Comparison of ENCODE assay signal across 9 cellular contexts in the genomic region with DNA sequence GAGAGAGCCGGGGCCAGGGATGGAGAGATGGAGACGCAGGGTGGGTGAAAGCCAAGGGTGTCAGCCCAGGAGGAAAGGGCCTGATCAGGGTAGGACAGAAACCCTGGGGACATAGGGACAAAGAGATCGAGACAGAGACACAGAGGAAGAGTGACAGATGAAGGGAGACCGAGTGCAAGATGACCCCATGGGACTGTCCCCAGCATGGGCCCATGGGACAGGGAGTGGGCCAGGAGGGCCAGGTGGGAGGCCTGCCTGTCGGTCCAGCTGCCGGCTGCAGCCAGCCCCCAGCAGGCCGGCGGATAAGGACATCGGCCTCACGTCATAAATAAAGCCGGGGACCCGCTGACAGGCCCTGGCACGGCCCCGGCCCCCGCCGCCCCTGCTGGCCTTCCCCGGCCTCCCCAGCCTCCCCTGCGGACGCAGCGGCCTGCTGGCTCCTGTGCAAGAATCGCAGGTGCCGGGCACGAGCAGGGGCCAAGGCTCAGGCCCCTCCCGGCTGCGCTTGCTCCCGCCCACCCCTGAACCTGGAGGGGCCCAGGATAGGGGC. TPM values are rescaled to one million over a fixed set of nuclear protein-coding genes. Genes with fewer than 3 reads are reported as not detected.
DNase-seq lines count a peak whose midpoint lies in the region; ATAC-seq and TF ChIP-seq lines count a peak whose summit lies in the region.
"Had no signal": no experiment of that assay in that cellular context is flagged by ENCODE, and none has a peak within 500 bp of the region (broad histone marks: within the 10 kb centered on the region; RNA-seq: fewer than 3 reads in every experiment).

No MANE protein-coding gene starts in this region.

- H3K36me3 Mint-ChIP-seq in activated T-cell treated with anti-CD3 and anti-CD28 coated beads, Interleukin-2, amount 50 U/mL, for 72 hours (ENCODE audit: insufficient read depth in 2 of 2) = peaks cover 0 to 2% of the 10 kb centered on the region in 2 donors
- peaks cover under 1% of the 10 kb centered on the region for H3K36me3 Mint-ChIP-seq in activated naive CD8-positive, alpha-beta T cell
- H3K36me3 Mint-ChIP-seq in immature natural killer cell = no peaks in the 10 kb centered on the region

- H3K27me3 Mint-ChIP-seq in activated T-cell treated with anti-CD3 and anti-CD28 coated beads, Interleukin-2, amount 50 U/mL, for 72 hours (ENCODE audit: low read depth) = peaks cover 11% of the 10 kb centered on the region
- H3K27me3 Mint-ChIP-seq in activated naive CD8-positive, alpha-beta T cell = no peaks in the 10 kb centered on the region
- peaks cover 2 to 6% (median 4%) of the 10 kb centered on the region in 3 donors for H3K27me3 Mint-ChIP-seq in immature natural killer cell (ENCODE audit: low read depth in 3 of 3)

- H3K27ac ChIP-seq in thoracic aorta = no peak overlapping the region

- H3K27me3 ChIP-seq in thoracic aorta (replicated peaks; ENCODE audit: insufficient read depth) = no peaks in the 10 kb centered on the region

- peak overlapping the region; percentile 74 to 87 for H3K4me3 Mint-ChIP-seq in activated T-cell treated with anti-CD3 and anti-CD28 coated beads, Interleukin-2, amount 50 U/mL, for 72 hours
- peak overlapping the region; percentile 83 for H3K4me3 Mint-ChIP-seq in activated naive CD8-positive, alpha-beta T cell
- peak overlapping the region; percentile 79 to 86 (median 85) for H3K4me3 Mint-ChIP-seq in immature natural killer cell

- no peaks in the 10 kb centered on the region for H3K9me3 Mint-ChIP-seq in activated T-cell treated with anti-CD3 and anti-CD28 coated beads, Interleukin-2, amount 50 U/mL, for 72 hours
- no peaks in the 10 kb centered on the region for H3K9me3 Mint-ChIP-seq in activated naive CD8-positive, alpha-beta T cell (ENCODE audit: low read depth)
- peaks cover 0 to 1% (median 0%) of the 10 kb centered on the region in 6 donors for H3K9me3 Mint-ChIP-seq in immature natural killer cell

- no peaks in the 10 kb centered on the region for H3K9me3 ChIP-seq in thoracic aorta

- peaks cover 12 to 19% of the 10 kb centered on the region in 2 donors for H3K4me1 ChIP-seq in thoracic aorta (ENCODE audit: control insufficient read depth in 1 of 2, low read depth in 2 of 2)

- TF ChIP-seq CTCF in thoracic aorta (IDR thresholded peaks at IDR 0.05) = no peak

- H3K27ac Mint-ChIP-seq in activated T-cell treated with anti-CD3 and anti-CD28 coated beads, Interleukin-2, amount 50 U/mL, for 72 hours = no peak overlapping the region
- H3K27ac Mint-ChIP-seq in activated naive CD8-positive, alpha-beta T cell = peak overlapping the region; percentile 68
- H3K27ac Mint-ChIP-seq in immature natural killer cell = peak overlapping the region in 3 of 6 donors; percentile 78 to 86 (median 85)

- peak overlapping the region; percentile 74 for H3K4me3 ChIP-seq in thoracic aorta
- H3K4me3 ChIP-seq: lung had no signal

- H3K4me1 Mint-ChIP-seq in activated T-cell treated with anti-CD3 and anti-CD28 coated beads, Interleukin-2, amount 50 U/mL, for 72 hours (ENCODE audit: low read depth) = peaks cover 35% of the 10 kb centered on the region
- H3K4me1 Mint-ChIP-seq in activated naive CD8-positive, alpha-beta T cell (ENCODE audit: low read depth) = peaks cover 16% of the 10 kb centered on the region
- peaks cover 21 to 30% of the 10 kb centered on the region in 2 donors for H3K4me1 Mint-ChIP-seq in immature natural killer cell

- no peak for DNase-seq in activated T-cell treated with anti-CD3 and anti-CD28 coated beads, Interleukin-2, amount 50 U/mL, for 72 hours
- no peak for DNase-seq in activated T-cell treated with anti-CD3 and anti-CD28 coated beads, Interleukin-2, amount 50 U/mL, for 1 hour
- DNase-seq in immature natural killer cell (no peak), thoracic aorta (ENCODE audit: low spot score) (no peak), UCSD-AML1 (lab: John Stamatoyannopoulos, UW; ENCODE audit: unreplicated experiment) (no peak), NCI-H2171 (lab: John Stamatoyannopoulos, UW) (no peak)

- ATAC-seq in activated T-cell treated with anti-CD3 and anti-CD28 coated beads, Interleukin-2, amount 50 U/mL, for 72 hours (replicated peaks in 1 of 2) = peak in 1 of 2 donors; percentile 4
- ATAC-seq in thoracic aorta (ENCODE audit: insufficient number of reproducible peaks, low FRiP score, low read depth) = no peak
- no peak for ATAC-seq in HG03565 (IDR thresholded peaks at IDR 0.05; ENCODE audit: unreplicated experiment)

- peaks cover 8% of the 10 kb centered on the region for H3K36me3 ChIP-seq in thoracic aorta

RNA-seq across cellular contexts. Expression of gene REX1BD, which starts 6.3 kb away (rescaled TPM):
- total RNA-seq in activated T-cell treated with anti-CD3 and anti-CD28 coated beads, Interleukin-2, amount 50 U/mL, for 72 hours = 10 to 100 TPM; 46.2 to 59.5 TPM
- 100 to 1,000 TPM; 123 to 175 (median 146) TPM for polyA plus RNA-seq in immature natural killer cell
- 10 to 100 TPM; 36.3 to 66.6 TPM for total RNA-seq in thoracic aorta

RNA-seq across cellular contexts. Expression of gene CRLF1, which starts 11.7 kb away (rescaled TPM):
- not detected for total RNA-seq in activated T-cell treated with anti-CD3 and anti-CD28 coated beads, Interleukin-2, amount 50 U/mL, for 72 hours
- 1 to 10 TPM in 1 of 3 donors, under 1 TPM in 1, not detected in 1; 0.89 to 1.2 TPM for polyA plus RNA-seq in immature natural killer cell
- 1,000 to 10,000 TPM in 1 of 2 donors, 10 to 100 TPM in 1; 85.9 to 1,063 TPM for total RNA-seq in thoracic aorta

RNA-seq across cellular contexts. Expression of gene TMEM59L, which starts 17.8 kb away (rescaled TPM):
- 1 to 10 TPM in 1 of 2 donors, under 1 TPM in 1; 0.49 to 2.0 TPM for total RNA-seq in activated T-cell treated with anti-CD3 and anti-CD28 coated beads, Interleukin-2, amount 50 U/mL, for 72 hours
- not detected for polyA plus RNA-seq in immature natural killer cell
- total RNA-seq in thoracic aorta = 1 to 10 TPM; 3.2 to 6.5 TPM

RNA-seq across cellular contexts. Expression of gene UBA52, which starts 23.2 kb away (rescaled TPM):
- 1,000 to 10,000 TPM; 1,602 TPM for total RNA-seq in activated T-cell treated with anti-CD3 and anti-CD28 coated beads, Interleukin-2, amount 50 U/mL, for 72 hours
- 1,000 to 10,000 TPM in 1 of 3 donors, 100 to 1,000 TPM in 2; 613 to 1,093 (median 997) TPM for polyA plus RNA-seq in immature natural killer cell
- total RNA-seq in thoracic aorta = 100 to 1,000 TPM; 306 to 438 TPM

RNA-seq across cellular contexts. Expression of gene KXD1, which starts 37.2 kb away (rescaled TPM):
- total RNA-seq in activated T-cell treated with anti-CD3 and anti-CD28 coated beads, Interleukin-2, amount 50 U/mL, for 72 hours = 100 to 1,000 TPM; 127 to 139 TPM
- 100 to 1,000 TPM in 1 of 3 donors, 10 to 100 TPM in 2; 85.9 to 134 (median 93.0) TPM for polyA plus RNA-seq in immature natural killer cell
- 100 to 1,000 TPM in 1 of 2 donors, 10 to 100 TPM in 1; 99.6 to 174 TPM for total RNA-seq in thoracic aorta

Comparison
In these comparisons a context has a peak if more than half of its experiments do, and no peak if none do; other contexts are left out.
1. RNA of gene CRLF1, which starts 11.7 kb away (total RNA-seq): 85.9 to 1,063 TPM in thoracic aorta; not detected in activated T-cell treated with anti-CD3 and anti-CD28 coated beads, Interleukin-2, amount 50 U/mL, for 72 hours; every median in the first group is over 10 times any median in the second.
2. Peak in every context shown above with its lines, with median percentiles within 50 percentile points of each other: H3K4me3 Mint-ChIP-seq.